In genomic region chr2:20534913-20535801, GRCh38 we compare ENCODE assay signal across 1 cellular context.
A peak's percentile ranks its signal among the peaks of the same experiment; 100 is the strongest.
TF ChIP-seq lines count a peak whose summit lies in the region.

No MANE protein-coding gene starts in this region.

TF ChIP-seq in HepG2, 621 proteins besides CTCF, POLR2A, EP300 and RAD21 (continued from another document and continues in another):
- TF ChIP-seq, protein P1, sequence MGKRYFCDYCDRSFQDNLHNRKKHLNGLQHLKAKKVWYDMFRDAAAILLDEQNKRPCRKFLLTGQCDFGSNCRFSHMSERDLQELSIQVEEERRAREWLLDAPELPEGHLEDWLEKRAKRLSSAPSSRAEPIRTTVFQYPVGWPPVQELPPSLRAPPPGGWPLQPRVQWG (CRISPR knock-in tag; IDR thresholded peaks at IDR 0.05; ENCODE audit: borderline replicate concordance, low read depth) = no peak
- no peak for TF ChIP-seq ZBTB1 (CRISPR knock-in tag; IDR thresholded peaks at IDR 0.05; ENCODE audit: borderline replicate concordance)
- TF ChIP-seq, protein P2, sequence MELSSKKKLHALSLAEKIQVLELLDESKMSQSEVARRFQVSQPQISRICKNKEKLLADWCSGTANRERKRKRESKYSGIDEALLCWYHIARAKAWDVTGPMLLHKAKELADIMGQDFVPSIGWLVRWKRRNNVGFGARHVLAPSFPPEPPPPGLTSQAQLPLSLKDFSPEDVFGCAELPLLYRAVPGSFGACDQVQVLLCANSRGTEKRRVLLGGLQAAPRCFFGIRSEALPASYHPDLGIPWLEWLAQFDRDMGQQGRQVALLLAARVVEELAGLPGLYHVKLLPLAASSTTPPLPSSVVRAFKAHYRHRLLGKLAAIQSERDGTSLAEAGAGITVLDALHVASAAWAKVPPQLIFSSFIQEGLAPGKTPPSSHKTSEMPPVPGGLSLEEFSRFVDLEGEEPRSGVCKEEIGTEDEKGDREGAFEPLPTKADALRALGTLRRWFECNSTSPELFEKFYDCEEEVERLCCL (CRISPR knock-in tag; IDR thresholded peaks at IDR 0.05; ENCODE audit: borderline replicate concordance) = no peak
- TF ChIP-seq ZBTB3 (CRISPR knock-in tag; IDR thresholded peaks at IDR 0.05; ENCODE audit: borderline replicate concordance, low read depth) = no peak
- TF ChIP-seq CREB1 (IDR thresholded peaks at IDR 0.05) = no peak
- TF ChIP-seq CREB1 (CRISPR knock-in tag; IDR thresholded peaks at IDR 0.05) = no peak
- TF ChIP-seq ARNT (IDR thresholded peaks at IDR 0.05) = no peak
- TF ChIP-seq ZBTB46 (CRISPR knock-in tag; IDR thresholded peaks at IDR 0.05; ENCODE audit: borderline replicate concordance) = no peak
- TF ChIP-seq ZNF362 (CRISPR knock-in tag; IDR thresholded peaks at IDR 0.05; ENCODE audit: borderline replicate concordance) = peak; percentile 45; the same call in 1 of the 2 replicates
- TF ChIP-seq RARG (CRISPR knock-in tag; IDR thresholded peaks at IDR 0.05; ENCODE audit: low read depth) = no peak
- TF ChIP-seq FOSL2 (CRISPR knock-in tag; IDR thresholded peaks at IDR 0.05) = peak; percentile 83
- no peak for TF ChIP-seq SNAI1 (CRISPR knock-in tag; IDR thresholded peaks at IDR 0.05; ENCODE audit: borderline replicate concordance)
- peak; percentile 42; the same call in 1 of the 2 replicates for TF ChIP-seq NR2F6 (IDR thresholded peaks at IDR 0.05)
- peak; percentile 71 for TF ChIP-seq NR2F6 (CRISPR knock-in tag; IDR thresholded peaks at IDR 0.05)
- no peak for TF ChIP-seq ZNF776 (CRISPR knock-in tag; IDR thresholded peaks at IDR 0.05)
- TF ChIP-seq ZNF75D (CRISPR knock-in tag; IDR thresholded peaks at IDR 0.05; ENCODE audit: borderline replicate concordance) = no peak
- no peak for TF ChIP-seq ZNF562 (CRISPR knock-in tag; IDR thresholded peaks at IDR 0.05; ENCODE audit: borderline replicate concordance)
- no peak for TF ChIP-seq ZNF577 (CRISPR knock-in tag; IDR thresholded peaks at IDR 0.05; ENCODE audit: borderline replicate concordance, low read depth)
- TF ChIP-seq RCOR2 (CRISPR knock-in tag; IDR thresholded peaks at IDR 0.05) = 0 out of 2 replicates have a peak, but pooled peaks have one; percentile 16
- peak; percentile 8; the same call in 1 of the 2 replicates for TF ChIP-seq ZNF644 (CRISPR knock-in tag; IDR thresholded peaks at IDR 0.05; ENCODE audit: low read depth)
- TF ChIP-seq ZNF547 (CRISPR knock-in tag; IDR thresholded peaks at IDR 0.05) = peak; percentile 60; the same call in 1 of the 2 replicates
- no peak; the same call in 1 of the 2 replicates for TF ChIP-seq GFI1 (CRISPR knock-in tag; IDR thresholded peaks at IDR 0.05; ENCODE audit: borderline replicate concordance)
- TF ChIP-seq STAG1 (CRISPR knock-in tag; IDR thresholded peaks at IDR 0.05) = peak; percentile 21; the same call in 1 of the 2 replicates
- TF ChIP-seq NFE2L2 (IDR thresholded peaks at IDR 0.05; ENCODE audit: low read length) = no peak
- no peak for TF ChIP-seq KMT2A (CRISPR knock-in tag; IDR thresholded peaks at IDR 0.05)
- TF ChIP-seq REST (IDR thresholded peaks at IDR 0.05; ENCODE audit: borderline replicate concordance in 1 of 2, low read depth in 1 of 2, low read length in 2 of 2) = no peak
- TF ChIP-seq KAT7 (CRISPR knock-in tag; IDR thresholded peaks at IDR 0.05; ENCODE audit: borderline replicate concordance) = peak; percentile 43; the same call in 1 of the 2 replicates
- 0 out of 2 replicates have a peak, but pooled peaks have one; percentile 10 for TF ChIP-seq ZNF451 (CRISPR knock-in tag; IDR thresholded peaks at IDR 0.05)
- no peak for TF ChIP-seq SIN3B (IDR thresholded peaks at IDR 0.05; ENCODE audit: low read length)
- no peak for TF ChIP-seq TCF7L2 (IDR thresholded peaks at IDR 0.05; ENCODE audit: low read depth, low read length)
- TF ChIP-seq BRF2 (CRISPR knock-in tag; IDR thresholded peaks at IDR 0.05) = no peak
- peak; percentile 45; the same call in 1 of the 2 replicates for TF ChIP-seq ARNTL (CRISPR knock-in tag; IDR thresholded peaks at IDR 0.05)
- TF ChIP-seq, protein P3, sequence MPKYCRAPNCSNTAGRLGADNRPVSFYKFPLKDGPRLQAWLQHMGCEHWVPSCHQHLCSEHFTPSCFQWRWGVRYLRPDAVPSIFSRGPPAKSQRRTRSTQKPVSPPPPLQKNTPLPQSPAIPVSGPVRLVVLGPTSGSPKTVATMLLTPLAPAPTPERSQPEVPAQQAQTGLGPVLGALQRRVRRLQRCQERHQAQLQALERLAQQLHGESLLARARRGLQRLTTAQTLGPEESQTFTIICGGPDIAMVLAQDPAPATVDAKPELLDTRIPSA (CRISPR knock-in tag; IDR thresholded peaks at IDR 0.05; ENCODE audit: borderline replicate concordance) = no peak
- TF ChIP-seq RFX5 (IDR thresholded peaks at IDR 0.05; ENCODE audit: low read depth, low read length) = no peak
- TF ChIP-seq ZNF558 (CRISPR knock-in tag; IDR thresholded peaks at IDR 0.05; ENCODE audit: borderline replicate concordance) = no peak
- TF ChIP-seq MEIS1 (CRISPR knock-in tag; IDR thresholded peaks at IDR 0.05; ENCODE audit: borderline replicate concordance) = peak; percentile 57; the same call in 1 of the 2 replicates
- TF ChIP-seq, protein P4, sequence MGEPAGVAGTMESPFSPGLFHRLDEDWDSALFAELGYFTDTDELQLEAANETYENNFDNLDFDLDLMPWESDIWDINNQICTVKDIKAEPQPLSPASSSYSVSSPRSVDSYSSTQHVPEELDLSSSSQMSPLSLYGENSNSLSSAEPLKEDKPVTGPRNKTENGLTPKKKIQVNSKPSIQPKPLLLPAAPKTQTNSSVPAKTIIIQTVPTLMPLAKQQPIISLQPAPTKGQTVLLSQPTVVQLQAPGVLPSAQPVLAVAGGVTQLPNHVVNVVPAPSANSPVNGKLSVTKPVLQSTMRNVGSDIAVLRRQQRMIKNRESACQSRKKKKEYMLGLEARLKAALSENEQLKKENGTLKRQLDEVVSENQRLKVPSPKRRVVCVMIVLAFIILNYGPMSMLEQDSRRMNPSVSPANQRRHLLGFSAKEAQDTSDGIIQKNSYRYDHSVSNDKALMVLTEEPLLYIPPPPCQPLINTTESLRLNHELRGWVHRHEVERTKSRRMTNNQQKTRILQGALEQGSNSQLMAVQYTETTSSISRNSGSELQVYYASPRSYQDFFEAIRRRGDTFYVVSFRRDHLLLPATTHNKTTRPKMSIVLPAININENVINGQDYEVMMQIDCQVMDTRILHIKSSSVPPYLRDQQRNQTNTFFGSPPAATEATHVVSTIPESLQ (CRISPR knock-in tag; conservative IDR thresholded peaks at IDR 0.05) = no peak
- TF ChIP-seq PCBP1 (IDR thresholded peaks at IDR 0.05; ENCODE audit: borderline replicate concordance, low read depth, low read length) = no peak
- TF ChIP-seq CC2D1A (CRISPR knock-in tag; IDR thresholded peaks at IDR 0.05) = peak; percentile 91; the same call in 1 of the 2 replicates
- TF ChIP-seq PAF1 (CRISPR knock-in tag; IDR thresholded peaks at IDR 0.05) = no peak
- TF ChIP-seq ZNF891 (CRISPR knock-in tag; IDR thresholded peaks at IDR 0.05) = peak; percentile 43; the same call in 1 of the 2 replicates
- 0 out of 2 replicates have a peak, but pooled peaks have one; percentile 18 for TF ChIP-seq ATF7-NPFF (CRISPR knock-in tag; IDR thresholded peaks at IDR 0.05; ENCODE audit: low read depth)
- TF ChIP-seq ZNF784 (CRISPR knock-in tag; IDR thresholded peaks at IDR 0.05; ENCODE audit: borderline replicate concordance) = 0 out of 2 replicates have a peak, but pooled peaks have one; percentile 18
- no peak; the same call in 1 of the 2 replicates for TF ChIP-seq KDM5B (CRISPR knock-in tag; IDR thresholded peaks at IDR 0.05; ENCODE audit: borderline replicate concordance)
- peak; percentile 56; the same call in 1 of the 2 replicates for TF ChIP-seq FOXK1 (CRISPR knock-in tag; IDR thresholded peaks at IDR 0.05; ENCODE audit: borderline replicate concordance, low read depth)
- TF ChIP-seq NCOA5 (CRISPR knock-in tag; IDR thresholded peaks at IDR 0.05) = no peak
- no peak for TF ChIP-seq SUZ12 (IDR thresholded peaks at IDR 0.05; ENCODE audit: low read depth, low read length)
- TF ChIP-seq ZNF570 (CRISPR knock-in tag; IDR thresholded peaks at IDR 0.05; ENCODE audit: borderline replicate concordance) = no peak
- TF ChIP-seq NR2F2 (IDR thresholded peaks at IDR 0.05; ENCODE audit: borderline replicate concordance, low read depth) = no peak
- TF ChIP-seq BRD4 (CRISPR knock-in tag; IDR thresholded peaks at IDR 0.05) = peak; percentile 91
- TF ChIP-seq, protein P5, sequence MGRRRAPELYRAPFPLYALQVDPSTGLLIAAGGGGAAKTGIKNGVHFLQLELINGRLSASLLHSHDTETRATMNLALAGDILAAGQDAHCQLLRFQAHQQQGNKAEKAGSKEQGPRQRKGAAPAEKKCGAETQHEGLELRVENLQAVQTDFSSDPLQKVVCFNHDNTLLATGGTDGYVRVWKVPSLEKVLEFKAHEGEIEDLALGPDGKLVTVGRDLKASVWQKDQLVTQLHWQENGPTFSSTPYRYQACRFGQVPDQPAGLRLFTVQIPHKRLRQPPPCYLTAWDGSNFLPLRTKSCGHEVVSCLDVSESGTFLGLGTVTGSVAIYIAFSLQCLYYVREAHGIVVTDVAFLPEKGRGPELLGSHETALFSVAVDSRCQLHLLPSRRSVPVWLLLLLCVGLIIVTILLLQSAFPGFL (CRISPR knock-in tag; IDR thresholded peaks at IDR 0.05) = no peak
- 0 out of 2 replicates have a peak, but pooled peaks have one; percentile 53 for TF ChIP-seq ZNF232 (CRISPR knock-in tag; IDR thresholded peaks at IDR 0.05; ENCODE audit: borderline replicate concordance)
- no peak for TF ChIP-seq NFRKB (IDR thresholded peaks at IDR 0.05)
- TF ChIP-seq CBFB (CRISPR knock-in tag; IDR thresholded peaks at IDR 0.05) = no peak
- TF ChIP-seq CREBL2 (CRISPR knock-in tag; IDR thresholded peaks at IDR 0.05; ENCODE audit: borderline replicate concordance) = 0 out of 2 replicates have a peak, but pooled peaks have one; percentile 64
- no peak for TF ChIP-seq HNRNPUL1 (IDR thresholded peaks at IDR 0.05; ENCODE audit: low read depth, low read length)
- no peak for TF ChIP-seq ZNF367 (CRISPR knock-in tag; IDR thresholded peaks at IDR 0.05; ENCODE audit: borderline replicate concordance)
- TF ChIP-seq NCOA1 (CRISPR knock-in tag; IDR thresholded peaks at IDR 0.05) = no peak
